Comparison of ENCODE assay signal across 29 cellular contexts in genomic region chr14:58160561-58160960, GRCh38.
"Had no signal": no experiment of that assay in that cellular context is flagged by ENCODE, and none has a peak within 500 bp of the region (broad histone marks: within the 10 kb centered on the region; RNA-seq: fewer than 3 reads in every experiment).

No MANE protein-coding gene starts in this region.

- H3K4me3 ChIP-seq: stomach, suprapubic skin, testis, thoracic aorta, thyroid gland, tibial artery, tibial nerve, transverse colon, upper lobe of left lung, upper lobe of right lung, uterus, vagina had no signal

- H3K36me3 ChIP-seq: stomach, suprapubic skin, thoracic aorta, thyroid gland, tibial artery, tibial nerve, transverse colon, upper lobe of left lung, upper lobe of right lung, uterus, vagina had no signal

- H3K4me1 Mint-ChIP-seq: stimulated activated memory B cell treated with anti-CD40 and anti-IgM and Interleukin-4, amounts not matched to agents 10 μg/mL and 1 μg/mL and 100 μg/mL, for 72 hours; stimulated activated naive B cell treated with anti-CD40 and anti-IgM and Interleukin-4, amounts not matched to agents 10 μg/mL and 1 μg/mL and 100 μg/mL, for 72 hours; stimulated activated naive CD8-positive, alpha-beta T cell treated with anti-CD3 and anti-CD28 coated beads, Interleukin-15, amount 100 ng/mL, for 72 hours had no signal

- H3K36me3 Mint-ChIP-seq: stimulated activated effector memory CD8-positive, alpha-beta T cell treated with anti-CD3 and anti-CD28 coated beads, Interleukin-12 subunit alpha, Interleukin-12 subunit beta, amount 100 ng/mL, for 72 hours; stimulated activated memory B cell treated with anti-CD40 and anti-IgM and Interleukin-4, amounts not matched to agents 10 μg/mL and 1 μg/mL and 100 μg/mL, for 72 hours; stimulated activated naive B cell treated with anti-CD40 and anti-IgM and Interleukin-4, amounts not matched to agents 10 μg/mL and 1 μg/mL and 100 μg/mL, for 72 hours; type B pancreatic cell had no signal

- H3K4me1 ChIP-seq: stomach, suprapubic skin, thyroid gland, tibial artery, tibial nerve, transverse colon, upper lobe of left lung, upper lobe of right lung, uterus, vagina had no signal

- ATAC-seq: stimulated activated effector memory CD8-positive, alpha-beta T cell treated with anti-CD3 and anti-CD28 coated beads, Interleukin-12 subunit alpha, Interleukin-12 subunit beta, amount 100 ng/mL, for 72 hours; stimulated activated memory B cell treated with anti-CD40 and anti-IgM and Interleukin-4, amounts not matched to agents 10 μg/mL and 1 μg/mL and 100 μg/mL, for 72 hours; stimulated activated naive B cell treated with anti-CD40 and anti-IgM and Interleukin-4, amounts not matched to agents 10 μg/mL and 1 μg/mL and 100 μg/mL, for 72 hours; stimulated activated naive CD8-positive, alpha-beta T cell treated with anti-CD3 and anti-CD28 coated beads, Interleukin-15, amount 100 ng/mL, for 72 hours; stimulated activated naive CD8-positive, alpha-beta T cell treated with anti-CD3 and anti-CD28 coated beads, Interleukin-15, Interleukin-2, amounts not matched to agents 100 U/mL and 50 U/mL, for 24 hours; upper lobe of right lung had no signal

- DNase-seq: stimulated activated CD4-positive, alpha-beta T cell treated with anti-CD3 and anti-CD28 coated beads, Interleukin-2, amount 100 ng/mL, for 48 hours; stimulated activated CD4-positive, alpha-beta T cell treated with anti-CD3 and anti-CD28 coated beads, Interleukin-4, amount 100 ng/mL, for 1 hour; stimulated activated CD4-positive, alpha-beta T cell treated with anti-CD3 and anti-CD28 coated beads, Interleukin-4, amount 100 ng/mL, for 24 hours; stimulated activated CD4-positive, alpha-beta T cell treated with anti-CD3 and anti-CD28 coated beads, Interleukin-4, amount 100 ng/mL, for 4 hours; stimulated activated CD8-positive, alpha-beta memory T cell treated with anti-CD3 and anti-CD28 coated beads, Interleukin-4, amount 100 ng/mL, for 48 hours; stimulated activated naive B cell treated with anti-CD40 and anti-IgM and Interleukin-4, amounts not matched to agents 10 μg/mL and 1 μg/mL and 100 μg/mL, for 72 hours; stimulated activated naive CD4-positive, alpha-beta T cell; stimulated activated naive CD4-positive, alpha-beta T cell treated with Interleukin-2 at 50 U/mL for 16 hours; stimulated activated naive CD8-positive, alpha-beta T cell treated with anti-CD3 and anti-CD28 coated beads, Interleukin-15, amount 100 ng/mL, for 72 hours; stimulated activated naive CD8-positive, alpha-beta T cell treated with anti-CD3 and anti-CD28 coated beads, Interleukin-15, Interleukin-2, amounts not matched to agents 100 U/mL and 50 U/mL, for 24 hours; stomach; substantia nigra; testis; thyroid gland; tibial artery; transverse colon; trophoblast cell; upper lobe of left lung; upper lobe of right lung; uterus had no signal

- H3K27me3 ChIP-seq: suprapubic skin, testis, thyroid gland, tibial nerve, upper lobe of left lung, upper lobe of right lung, vagina had no signal

- H3K4me3 Mint-ChIP-seq: stimulated activated effector memory CD8-positive, alpha-beta T cell treated with anti-CD3 and anti-CD28 coated beads, Interleukin-12 subunit alpha, Interleukin-12 subunit beta, amount 100 ng/mL, for 72 hours; stimulated activated memory B cell treated with anti-CD40 and anti-IgM and Interleukin-4, amounts not matched to agents 10 μg/mL and 1 μg/mL and 100 μg/mL, for 72 hours; stimulated activated naive B cell treated with anti-CD40 and anti-IgM and Interleukin-4, amounts not matched to agents 10 μg/mL and 1 μg/mL and 100 μg/mL, for 72 hours; stimulated activated naive CD8-positive, alpha-beta T cell treated with anti-CD3 and anti-CD28 coated beads, Interleukin-15, amount 100 ng/mL, for 72 hours; stimulated activated naive CD8-positive, alpha-beta T cell treated with anti-CD3 and anti-CD28 coated beads, Interleukin-15, Interleukin-2, amounts not matched to agents 100 ng/mL and 50 ng/mL, for 24 hours; type B pancreatic cell had no signal

- H3K27ac Mint-ChIP-seq: stimulated activated effector memory CD8-positive, alpha-beta T cell treated with anti-CD3 and anti-CD28 coated beads, Interleukin-12 subunit alpha, Interleukin-12 subunit beta, amount 100 ng/mL, for 72 hours; stimulated activated memory B cell treated with anti-CD40 and anti-IgM and Interleukin-4, amounts not matched to agents 10 μg/mL and 1 μg/mL and 100 μg/mL, for 72 hours; stimulated activated naive B cell treated with anti-CD40 and anti-IgM and Interleukin-4, amounts not matched to agents 10 μg/mL and 1 μg/mL and 100 μg/mL, for 72 hours; stimulated activated naive CD8-positive, alpha-beta T cell treated with anti-CD3 and anti-CD28 coated beads, Interleukin-15, amount 100 ng/mL, for 72 hours; stimulated activated naive CD8-positive, alpha-beta T cell treated with anti-CD3 and anti-CD28 coated beads, Interleukin-15, Interleukin-2, amounts not matched to agents 100 ng/mL and 50 ng/mL, for 24 hours; type B pancreatic cell had no signal

- H3K27ac ChIP-seq: stomach, suprapubic skin, thoracic aorta, thyroid gland, tibial artery, tibial nerve, transverse colon, upper lobe of left lung, upper lobe of right lung, uterus, vagina had no signal

- FAIRE-seq: urothelium cell line had no signal

- H3K9me3 Mint-ChIP-seq: stimulated activated effector memory CD8-positive, alpha-beta T cell treated with anti-CD3 and anti-CD28 coated beads, Interleukin-12 subunit alpha, Interleukin-12 subunit beta, amount 100 ng/mL, for 72 hours; stimulated activated memory B cell treated with anti-CD40 and anti-IgM and Interleukin-4, amounts not matched to agents 10 μg/mL and 1 μg/mL and 100 μg/mL, for 72 hours; stimulated activated naive B cell treated with anti-CD40 and anti-IgM and Interleukin-4, amounts not matched to agents 10 μg/mL and 1 μg/mL and 100 μg/mL, for 72 hours; stimulated activated naive CD8-positive, alpha-beta T cell treated with anti-CD3 and anti-CD28 coated beads, Interleukin-15, amount 100 ng/mL, for 72 hours; stimulated activated naive CD8-positive, alpha-beta T cell treated with anti-CD3 and anti-CD28 coated beads, Interleukin-15, Interleukin-2, amounts not matched to agents 100 ng/mL and 50 ng/mL, for 24 hours; type B pancreatic cell had no signal
